18 cellular contexts compared by ENCODE assay signal in genomic region chr13:39930060-39930459, GRCh38.
"Had no signal": no experiment of that assay in that cellular context is flagged by ENCODE, and none has a peak within 500 bp of the region (broad histone marks: within the 10 kb centered on the region; RNA-seq: fewer than 3 reads in every experiment).

No MANE protein-coding gene starts in this region.

- ATAC-seq: activated CD4-positive, CD25-positive, alpha-beta regulatory T cell treated with anti-CD3 and anti-CD28 coated beads, Interleukin-2, amount 50 U/mL, for 24 hours; left cardiac atrium; naive thymus-derived CD8-positive, alpha-beta T cell; right lobe of liver; stimulated activated effector memory CD8-positive, alpha-beta T cell treated with anti-CD3 and anti-CD28 coated beads, Interleukin-12 subunit alpha, Interleukin-12 subunit beta, amount 100 ng/mL, for 72 hours had no signal

- H3K36me3 ChIP-seq: breast epithelium, neutrophil, right lobe of liver had no signal

- H3K4me3 Mint-ChIP-seq: activated naive CD4-positive, alpha-beta T cell treated with anti-CD3 and anti-CD28 coated beads, Interleukin-2, amount 10 ng/mL, durations not matched to agents 7 days and 5 days; naive thymus-derived CD8-positive, alpha-beta T cell; stimulated activated effector memory CD8-positive, alpha-beta T cell treated with anti-CD3 and anti-CD28 coated beads, Interleukin-12 subunit alpha, Interleukin-12 subunit beta, amount 100 ng/mL, for 72 hours had no signal

- H3K9me3 ChIP-seq: neutrophil, right lobe of liver had no signal

- H3K79me2 ChIP-seq: parathyroid adenoma had no signal

- H2AFZ ChIP-seq: parathyroid adenoma had no signal

- H3K4me1 ChIP-seq: breast epithelium, parathyroid adenoma, right lobe of liver had no signal

- H3K27ac Mint-ChIP-seq: activated naive CD4-positive, alpha-beta T cell treated with anti-CD3 and anti-CD28 coated beads, Interleukin-2, amount 10 ng/mL, durations not matched to agents 7 days and 5 days; naive thymus-derived CD8-positive, alpha-beta T cell; stimulated activated effector memory CD8-positive, alpha-beta T cell treated with anti-CD3 and anti-CD28 coated beads, Interleukin-12 subunit alpha, Interleukin-12 subunit beta, amount 100 ng/mL, for 72 hours had no signal

- H3K36me3 Mint-ChIP-seq: activated naive CD4-positive, alpha-beta T cell treated with anti-CD3 and anti-CD28 coated beads, Interleukin-2, amount 10 ng/mL, durations not matched to agents 7 days and 5 days; stimulated activated effector memory CD8-positive, alpha-beta T cell treated with anti-CD3 and anti-CD28 coated beads, Interleukin-12 subunit alpha, Interleukin-12 subunit beta, amount 100 ng/mL, for 72 hours had no signal

- DNase-seq: activated CD4-positive, alpha-beta T cell treated with anti-CD3 and anti-CD28 coated beads, Interleukin-2, amount 50 U/mL, for 4 hours; activated naive CD4-positive, alpha-beta T cell treated with anti-CD3 and anti-CD28 coated beads, Interleukin-2, amount 10 ng/mL, durations not matched to agents 7 days and 5 days; foreskin melanocyte; glutamatergic neuron; hippocampal formation; left cardiac atrium; mesenchymal stem cell; naive thymus-derived CD8-positive, alpha-beta T cell; right lobe of liver; small intestine; stimulated activated CD4-positive, alpha-beta T cell treated with anti-CD3 and anti-CD28 coated beads, Interleukin-4, amount 100 ng/mL, for 24 hours; T-helper 1 cell had no signal

- H3K27ac ChIP-seq: breast epithelium, coronary artery, neutrophil, parathyroid adenoma, right lobe of liver had no signal

- H3K27me3 ChIP-seq: breast epithelium, neutrophil, right lobe of liver had no signal

- H3K9ac ChIP-seq: parathyroid adenoma had no signal

- H3K4me3 ChIP-seq: breast epithelium, coronary artery, right lobe of liver had no signal
